ENCODE assay signal across 34 cellular contexts in the genomic region with DNA sequence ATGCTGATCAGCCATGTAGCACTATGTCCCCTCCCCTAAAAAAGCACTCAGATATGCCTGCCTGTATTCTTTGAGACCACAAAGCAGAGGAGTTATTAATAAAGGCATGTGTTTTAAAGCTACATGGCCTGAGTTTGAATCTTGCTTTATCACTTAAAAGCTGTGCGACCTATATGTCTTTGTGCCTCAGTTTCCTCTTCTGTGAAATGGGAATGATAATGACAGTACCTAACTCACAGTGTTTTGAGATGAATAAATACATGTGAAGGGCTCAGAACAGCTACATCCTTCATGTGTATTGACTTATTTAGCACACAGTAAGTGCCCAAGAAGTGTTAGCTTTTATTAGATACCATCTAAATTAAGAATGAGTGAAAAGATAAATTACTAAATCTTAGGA.
"Had no signal": no experiment of that assay in that cellular context is flagged by ENCODE, and none has a peak within 500 bp of the region (broad histone marks: within the 10 kb centered on the region; RNA-seq: fewer than 3 reads in every experiment).

No MANE protein-coding gene starts in this region.

- DNase-seq: Karpas-422, Kasumi-1, MG63, MM.1S, MV-4-11, NCI-H1048, NCI-H1092, NCI-H1092 treated with DMSO at 0.1 percent for 48 hours, NCI-H1105, NCI-H1105 treated with DMSO at 0.1 percent for 48 hours, NCI-H1417, NCI-H1417 treated with DMSO at 0.1 percent for 48 hours, NCI-H1436, NCI-H1436 treated with DMSO at 0.1 percent for 48 hours, NCI-H146, NCI-H1694, NCI-H1694 treated with DMSO at 0.1 percent for 48 hours, NCI-H187, NCI-H187 treated with DMSO at 0.1 percent for 48 hours, NCI-H1930, NCI-H2029, NCI-H2029 treated with DMSO at 0.1 percent for 48 hours, NCI-H2081, NCI-H2081 treated with DMSO at 0.1 percent for 48 hours, NCI-H2107, NCI-H2171, NCI-H2171 treated with DMSO at 0.1 percent for 48 hours, NCI-H2227 treated with DMSO at 0.1 percent for 48 hours, NCI-H226, NCI-H345, NCI-H446, NCI-H446 treated with DMSO at 0.1 percent for 48 hours, NCI-H510A, NCI-H510A treated with DMSO at 0.1 percent for 48 hours had no signal

- H3K27me3 ChIP-seq: MG63 had no signal

- H3K9me3 ChIP-seq: MG63 had no signal

- H3K4me3 ChIP-seq: MG63 had no signal
